In the genomic region with DNA sequence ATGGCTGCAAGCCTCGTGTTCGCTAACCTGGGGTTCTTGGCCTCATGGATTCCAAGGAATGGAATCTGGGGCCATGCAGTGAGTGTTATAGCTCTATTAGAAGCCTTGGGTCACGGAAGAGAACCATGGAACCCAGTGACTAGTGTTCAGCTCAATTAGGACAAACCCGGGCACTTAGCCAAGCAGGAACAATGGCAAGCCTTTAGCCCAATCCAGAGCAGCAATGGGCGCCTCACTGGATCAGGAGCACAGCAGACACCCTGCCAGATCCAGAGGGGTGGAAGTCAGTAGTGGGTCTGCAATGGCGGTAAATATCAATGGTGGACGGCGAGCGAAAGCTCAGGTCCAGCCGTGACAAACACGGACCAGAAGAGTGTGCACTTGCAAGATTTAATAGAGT, we compare ENCODE assay signal across 5 cellular contexts.
DNase-seq lines count a peak whose midpoint lies in the region; FAIRE-seq and TF ChIP-seq lines count a peak whose summit lies in the region.
"Not testable (repeated sequence)": the region's sequence is repeated elsewhere in the genome, so short reads cannot be mapped to it uniquely, and the experiment has no call there.

No MANE protein-coding gene starts in this region.

- H3K79me1 ChIP-seq in H1 (ENCODE audit: low read depth, low read length); neuronal stem cell (ENCODE audit: low read depth, low read length): not testable (repeated sequence)

- CTCF ChIA-PET in H1 (lab: Charles Lee; ENCODE audit: partially characterized antibody), result interaction anchor here (0.7 to 2.5 kb wide), 15 partner anchors 10 to 297 kb away, joined by 3 to 15 read pairs (median 4); no protein-coding TSS in a partner anchor

- POLR2A ChIA-PET in H1 (lab: Charles Lee; ENCODE audit: partially characterized antibody), result interaction anchor here (1.5 kb wide), 1 partner anchor 97 kb away, joined by 4 read pairs; no protein-coding TSS in a partner anchor

- not testable (repeated sequence) for H3K14ac ChIP-seq in H1 (ENCODE audit: insufficient read length); neuronal stem cell (ENCODE audit: low read length)

- TF ChIP-seq RAD21 in Ishikawa (IDR thresholded peaks at IDR 0.05; ENCODE audit: low read depth); H1 (IDR thresholded peaks at IDR 0.05 in 1 of 2, conservative IDR thresholded peaks at IDR 0.05 in 1 of 2; ENCODE audit: low read depth in 2 of 2, low read length in 2 of 2): not testable (repeated sequence)

- not testable (repeated sequence) for H3K18ac ChIP-seq in H1 (ENCODE audit: extremely low read depth, low read length)
- peak overlapping the region; percentile 48 for H3K18ac ChIP-seq in neuronal stem cell (ENCODE audit: low read length)

- peak overlapping the region; percentile 62; the same call in 1 of the 2 replicates for H2BK15ac ChIP-seq in H1 (ENCODE audit: low read length)
- H2BK15ac ChIP-seq in neuronal stem cell (ENCODE audit: low read length), result not testable (repeated sequence)

- not testable (repeated sequence) for H4K20me1 ChIP-seq in H1 (replicated peaks in 1 of 2; ENCODE audit: control insufficient read depth in 1 of 2, insufficient read depth in 2 of 2, low read length in 2 of 2)

- H2BK5ac ChIP-seq in H1 (ENCODE audit: low read depth, low read length); neuronal stem cell (ENCODE audit: low read length): not testable (repeated sequence)

- H3K79me2 ChIP-seq in H1 (ENCODE audit: control insufficient read depth in 1 of 2, insufficient read depth in 2 of 2, low read length in 2 of 2), result not testable (repeated sequence)

- peaks cover 8 to 18% (median 17%) of the 10 kb centered on the region in 4 experiments; a peak in 6 of 7 replicates for H3K4me1 ChIP-seq in H1 (replicated peaks in 1 of 4; ENCODE audit: control insufficient read depth in 3 of 4, insufficient read depth in 4 of 4, low read length in 3 of 4)
- not testable (repeated sequence) for H3K4me1 ChIP-seq in neuronal stem cell (ENCODE audit: control insufficient read depth in 2 of 2, insufficient read depth in 1 of 2, low read depth in 1 of 2, low read length in 2 of 2)

- not testable (repeated sequence) for H2AFZ ChIP-seq in H1 (ENCODE audit: low read length); neuronal stem cell (ENCODE audit: low read length)

- not testable (repeated sequence) for H3K4me3 ChIP-seq in H1 (ENCODE audit: extremely low read depth in 1 of 4, insufficient read depth in 2 of 4, low read depth in 3 of 4, low read length in 4 of 4); neuronal stem cell (ENCODE audit: low read length in 2 of 2)

- H2AK5ac ChIP-seq in H1 (ENCODE audit: low read depth, low read length); neuronal stem cell (ENCODE audit: low read depth, low read length): not testable (repeated sequence)

- H3K56ac ChIP-seq in H1 (replicated peaks; ENCODE audit: insufficient read length, low read depth, low read length), result not testable (repeated sequence)

- not testable (repeated sequence) for H3K9me3 ChIP-seq in H1 (ENCODE audit: insufficient read depth in 2 of 2, low read depth in 1 of 2, low read length in 1 of 2); neuronal stem cell (replicated peaks in 1 of 2; ENCODE audit: control insufficient read depth in 2 of 2, insufficient read depth in 1 of 2, low read depth in 1 of 2, low read length in 2 of 2)

- WGBS in H1 (ENCODE audit: extremely low coverage in 1 of 2, insufficient coverage in 1 of 2, insufficient read length in 1 of 2, insufficient replicate concordance in 2 of 2, low coverage in 1 of 2, low lambda C conversion rate in 2 of 2, missing lambda C conversion rate in 1 of 2), 2 experiments, result 90% methylated on average over 11 of the region's 11 CpGs; no CpG with 5 or more reads in 1 of the 2 experiments
- WGBS in neuronal stem cell (ENCODE audit: extremely low coverage in 2 of 2, insufficient read length in 2 of 2, insufficient replicate concordance in 1 of 2), 2 donors, result no CpG with 5 or more reads among the region's 11 CpGs

- H4K8ac ChIP-seq in H1 (ENCODE audit: extremely low read depth, insufficient read depth, low read length); neuronal stem cell (ENCODE audit: low read depth, low read length): not testable (repeated sequence)

- not testable (repeated sequence) for H3K4me2 ChIP-seq in H1 (ENCODE audit: insufficient read depth in 1 of 2, low read depth in 2 of 2, low read length in 2 of 2); neuronal stem cell (ENCODE audit: insufficient read depth, low read length, poor library complexity, severe bottlenecking)

- H2BK12ac ChIP-seq in H1 (ENCODE audit: low read depth, low read length), result peak overlapping the region; percentile 68; the same call in 1 of the 2 replicates
- not testable (repeated sequence) for H2BK12ac ChIP-seq in neuronal stem cell (ENCODE audit: low read length)

- H3K36me3 ChIP-seq in H1 (ENCODE audit: control insufficient read depth in 2 of 4, insufficient read depth in 4 of 4, low read length in 3 of 4); neuronal stem cell (replicated peaks in 1 of 2; ENCODE audit: control insufficient read depth in 2 of 2, insufficient read depth in 2 of 2, low read length in 2 of 2): not testable (repeated sequence)

- not testable (repeated sequence) for H3K4ac ChIP-seq in H1 (replicated peaks; ENCODE audit: insufficient read length, low read depth, low read length); neuronal stem cell (ENCODE audit: low read length)

- not testable (repeated sequence) for H3K9ac ChIP-seq in H1 (replicated peaks in 1 of 4; ENCODE audit: extremely low read depth in 1 of 4, low read depth in 3 of 4, low read length in 3 of 4); neuronal stem cell (ENCODE audit: low read depth, low read length, poor library complexity)

- not testable (repeated sequence) for FAIRE-seq in H1 (lab: Jason Lieb, UNC)

- not testable (repeated sequence) for TF ChIP-seq CTCF in H1 (IDR thresholded peaks at IDR 0.05; ENCODE audit: control extremely low read depth in 1 of 3, insufficient read depth in 1 of 3, low read depth in 1 of 3, low read length in 3 of 3)

- not testable (repeated sequence) for H3K27ac ChIP-seq in H1 (ENCODE audit: low read depth, low read length); neuronal stem cell (replicated peaks; ENCODE audit: low read length)

- not testable (repeated sequence) for TF ChIP-seq EP300 in Ishikawa (IDR thresholded peaks at IDR 0.05; ENCODE audit: borderline replicate concordance); H1 (IDR thresholded peaks at IDR 0.05; ENCODE audit: borderline replicate concordance in 1 of 2, low read depth in 2 of 2, low read length in 2 of 2)

- peak; percentile 19 for DNase-seq in RPMI7951 (ENCODE audit: low read depth)
- DNase-seq in H1 (ENCODE audit: low read depth in 1 of 2, low spot score in 2 of 2); neuronal stem cell (ENCODE audit: low spot score): not testable (repeated sequence)
- peak; percentile 13 for DNase-seq in globus pallidus (ENCODE audit: low spot score)

- not testable (repeated sequence) for H3K23ac ChIP-seq in H1 (ENCODE audit: insufficient read length); neuronal stem cell (ENCODE audit: low read depth, low read length, poor library complexity)

- not testable (repeated sequence) for H3K23me2 ChIP-seq in H1 (ENCODE audit: low read depth, low read length)

- not testable (repeated sequence) for H3K27me3 ChIP-seq in H1 (replicated peaks in 1 of 4; ENCODE audit: control insufficient read depth in 3 of 4, extremely low read depth in 1 of 4, insufficient read depth in 3 of 4, low read length in 3 of 4); neuronal stem cell (ENCODE audit: control insufficient read depth in 3 of 3, insufficient read depth in 3 of 3, low read depth in 1 of 3, low read length in 3 of 3)

- not testable (repeated sequence) for H4K5ac ChIP-seq in H1 (ENCODE audit: insufficient read length, low read depth, low read length)

- H2BK20ac ChIP-seq in H1 (ENCODE audit: low read length), result peak overlapping the region; percentile 66; the same call in 1 of the 2 replicates

- H4K91ac ChIP-seq in H1 (replicated peaks; ENCODE audit: insufficient read length, low read length); neuronal stem cell (ENCODE audit: low read depth, low read length, poor library complexity): not testable (repeated sequence)

- not testable (repeated sequence) for H2BK120ac ChIP-seq in H1 (replicated peaks; ENCODE audit: low read depth, low read length); neuronal stem cell (ENCODE audit: low read depth, low read length)

- not testable (repeated sequence) for TF ChIP-seq POLR2A in H1 (IDR thresholded peaks at IDR 0.05; ENCODE audit: control extremely low read depth in 1 of 2, low read depth in 2 of 2, low read length in 2 of 2)

TF ChIP-seq in Ishikawa, 13 proteins besides CTCF, POLR2A, EP300 and RAD21:
- TF ChIP-seq NFIC (IDR thresholded peaks at IDR 0.05), result peak; percentile 64
